In genomic region chr15:95503640-95504225, GRCh38 we compare ENCODE assay signal across 24 cellular contexts.
DNase-seq lines count a peak whose midpoint lies in the region; ATAC-seq and TF ChIP-seq lines count a peak whose summit lies in the region.
"Had no signal": no experiment of that assay in that cellular context is flagged by ENCODE, and none has a peak within 500 bp of the region (broad histone marks: within the 10 kb centered on the region; RNA-seq: fewer than 3 reads in every experiment).

No MANE protein-coding gene starts in this region.

- TF ChIP-seq POLR2A in esophagus muscularis mucosa (IDR thresholded peaks at IDR 0.05; ENCODE audit: low read depth), result no peak

- intact Hi-C loops in esophagus muscularis mucosa (cut with DNase I), result no loop called here

- H3K4ac ChIP-seq in mesendoderm (ENCODE audit: low read depth, low read length), result no peak overlapping the region

- no peaks in the 10 kb centered on the region for H3K27me3 ChIP-seq in mesendoderm (ENCODE audit: insufficient read depth, low read length, poor library complexity)
- H3K27me3 ChIP-seq in esophagus muscularis mucosa, result no peaks in the 10 kb centered on the region
- H3K27me3 ChIP-seq: BLaER1, gastrocnemius medialis, sigmoid colon, stomach, upper lobe of left lung had no signal

- H3K4me3 Mint-ChIP-seq in activated T-cell treated with anti-CD3 and anti-CD28 coated beads, Interleukin-2, amount 50 U/mL, for 4 hours, result no peak overlapping the region
- no peak overlapping the region for H3K4me3 Mint-ChIP-seq in stimulated activated naive B cell treated with anti-CD40 and anti-IgM and Interleukin-4, amounts not matched to agents 10 μg/mL and 1 μg/mL and 100 μg/mL, for 72 hours
- H3K4me3 Mint-ChIP-seq: naive B cell had no signal

- H3K9me3 Mint-ChIP-seq in activated T-cell treated with anti-CD3 and anti-CD28 coated beads, Interleukin-2, amount 50 U/mL, for 4 hours, result no peaks in the 10 kb centered on the region
- no peaks in the 10 kb centered on the region for H3K9me3 Mint-ChIP-seq in stimulated activated naive B cell treated with anti-CD40 and anti-IgM and Interleukin-4, amounts not matched to agents 10 μg/mL and 1 μg/mL and 100 μg/mL, for 72 hours

- no peak for TF ChIP-seq CTCF in esophagus muscularis mucosa (IDR thresholded peaks at IDR 0.05)

- H3K36me3 Mint-ChIP-seq in activated T-cell treated with anti-CD3 and anti-CD28 coated beads, Interleukin-2, amount 50 U/mL, for 4 hours (ENCODE audit: insufficient read depth), result no peaks in the 10 kb centered on the region
- no peaks in the 10 kb centered on the region for H3K36me3 Mint-ChIP-seq in stimulated activated naive B cell treated with anti-CD40 and anti-IgM and Interleukin-4, amounts not matched to agents 10 μg/mL and 1 μg/mL and 100 μg/mL, for 72 hours
- H3K36me3 Mint-ChIP-seq: naive B cell had no signal

- no peak overlapping the region for H4K8ac ChIP-seq in mesendoderm (ENCODE audit: low read depth, low read length)

- H3K79me2 ChIP-seq in mesendoderm (ENCODE audit: control insufficient read depth, insufficient read depth, low read length), result no peaks in the 10 kb centered on the region
- H3K79me2 ChIP-seq: parathyroid adenoma had no signal

- no peak overlapping the region for H4K5ac ChIP-seq in mesendoderm (ENCODE audit: low read length)

- H3K4me1 Mint-ChIP-seq in activated T-cell treated with anti-CD3 and anti-CD28 coated beads, Interleukin-2, amount 50 U/mL, for 4 hours (ENCODE audit: low read depth), result peaks cover 4% of the 10 kb centered on the region
- no peaks in the 10 kb centered on the region for H3K4me1 Mint-ChIP-seq in stimulated activated naive B cell treated with anti-CD40 and anti-IgM and Interleukin-4, amounts not matched to agents 10 μg/mL and 1 μg/mL and 100 μg/mL, for 72 hours
- H3K4me1 Mint-ChIP-seq: naive B cell had no signal

- H3K23ac ChIP-seq in mesendoderm (ENCODE audit: low read length), result no peak overlapping the region

- no peaks in the 10 kb centered on the region for H3K9me3 ChIP-seq in esophagus muscularis mucosa
- H3K9me3 ChIP-seq: A549, BLaER1, gastrocnemius medialis, sigmoid colon, stomach, upper lobe of left lung had no signal

- H3K9ac ChIP-seq in mesendoderm (ENCODE audit: low read length), result no peak overlapping the region
- H3K9ac ChIP-seq: BLaER1, parathyroid adenoma had no signal

- H3K36me3 ChIP-seq in mesendoderm (ENCODE audit: control insufficient read depth, insufficient read depth, low read length) (no peaks in the 10 kb centered on the region), esophagus muscularis mucosa (no peaks in the 10 kb centered on the region)
- H3K36me3 ChIP-seq: BLaER1, gastrocnemius medialis, sigmoid colon, stomach, upper lobe of left lung had no signal

- H3K18ac ChIP-seq in mesendoderm (ENCODE audit: low read length), result no peak overlapping the region

- no CpG with 5 or more reads among the region's 3 CpGs for WGBS in mesendoderm (ENCODE audit: extremely low coverage, insufficient coverage, low lambda C conversion rate)
- 98% methylated on average over 3 of the region's 3 CpGs for WGBS in esophagus muscularis mucosa

- no peak overlapping the region for H2BK15ac ChIP-seq in mesendoderm (replicated peaks; ENCODE audit: low read depth)

- no peak overlapping the region for H2BK120ac ChIP-seq in mesendoderm (ENCODE audit: low read depth, low read length)

- H3K27ac ChIP-seq in mesendoderm (ENCODE audit: low read depth, low read length), result no peak overlapping the region
- H3K27ac ChIP-seq in esophagus muscularis mucosa (replicated peaks in 1 of 4), result no peak overlapping the region
- H3K27ac ChIP-seq: A549, BLaER1, epithelial cell of prostate, gastrocnemius medialis, parathyroid adenoma, sigmoid colon, stomach, upper lobe of left lung had no signal

- no peak overlapping the region for H3K27ac Mint-ChIP-seq in stimulated activated naive B cell treated with anti-CD40 and anti-IgM and Interleukin-4, amounts not matched to agents 10 μg/mL and 1 μg/mL and 100 μg/mL, for 72 hours
- H3K27ac Mint-ChIP-seq: naive B cell had no signal

- no peaks in the 10 kb centered on the region for H3K27me3 Mint-ChIP-seq in activated T-cell treated with anti-CD3 and anti-CD28 coated beads, Interleukin-2, amount 50 U/mL, for 4 hours (ENCODE audit: low read depth)
- H3K27me3 Mint-ChIP-seq in stimulated activated naive B cell treated with anti-CD40 and anti-IgM and Interleukin-4, amounts not matched to agents 10 μg/mL and 1 μg/mL and 100 μg/mL, for 72 hours, result no peaks in the 10 kb centered on the region
- H3K27me3 Mint-ChIP-seq: naive B cell had no signal

- no peak overlapping the region for H3K4me2 ChIP-seq in mesendoderm (ENCODE audit: low read length)
- H3K4me2 ChIP-seq: A549, BLaER1 had no signal

- no peak overlapping the region for H2BK5ac ChIP-seq in mesendoderm (ENCODE audit: low read length)

- peak; percentile 43 to 80 for ATAC-seq in activated T-cell treated with anti-CD3 and anti-CD28 coated beads, Interleukin-2, amount 50 U/mL, for 4 hours
- peak; percentile 81 for ATAC-seq in GM19372 (IDR thresholded peaks at IDR 0.05; ENCODE audit: low read depth, unreplicated experiment)
- peak; percentile 91 for ATAC-seq in HG03432 (IDR thresholded peaks at IDR 0.05; ENCODE audit: unreplicated experiment)
- peak; percentile 14 to 39 for ATAC-seq in stimulated activated naive B cell treated with anti-CD40 and anti-IgM and Interleukin-4, amounts not matched to agents 10 μg/mL and 1 μg/mL and 100 μg/mL, for 72 hours (replicated peaks)
- no peak for ATAC-seq in HG03108 (IDR thresholded peaks at IDR 0.05; ENCODE audit: unreplicated experiment)
- ATAC-seq: A549, gastrocnemius medialis had no signal

- no peak for DNase-seq in activated T-cell treated with anti-CD3 and anti-CD28 coated beads, Interleukin-2, amount 50 U/mL, for 4 hours
- DNase-seq in activated T-cell treated with anti-CD3 and anti-CD28 coated beads, Interleukin-2, amount 50 U/mL, for 48 hours, result no peak
- DNase-seq in stimulated activated naive B cell treated with anti-CD40 and anti-IgM and Interleukin-4, amounts not matched to agents 10 μg/mL and 1 μg/mL and 100 μg/mL, for 72 hours, result no peak
- DNase-seq in mesendoderm, result no peak
- DNase-seq in esophagus muscularis mucosa (ENCODE audit: extremely low spot score), result no peak
- DNase-seq: activated gamma-delta T cell treated with Interleukin-2 at 50 U/mL for 16 hours; central memory CD4-positive, alpha-beta T cell; gastrocnemius medialis; KG1; MV-4-11; naive B cell; NCI-H1930; NCI-H446; sigmoid colon; stomach; T-helper 9 cell; upper lobe of left lung had no signal

- no peak overlapping the region for H3K4me3 ChIP-seq in mesendoderm (ENCODE audit: low read length)
- no peak overlapping the region for H3K4me3 ChIP-seq in esophagus muscularis mucosa
- H3K4me3 ChIP-seq: A549, BLaER1, gastrocnemius medialis, sigmoid colon, stomach, upper lobe of left lung had no signal

- no peak for TF ChIP-seq EP300 in esophagus muscularis mucosa (IDR thresholded peaks at IDR 0.05)

- H3K56ac ChIP-seq in mesendoderm (ENCODE audit: low read length), result no peak overlapping the region

- no peak overlapping the region for H2AK5ac ChIP-seq in mesendoderm (ENCODE audit: low read length)

- no peaks in the 10 kb centered on the region for H3K4me1 ChIP-seq in mesendoderm (ENCODE audit: control insufficient read depth, low read depth, low read length)
- no peaks in the 10 kb centered on the region for H3K4me1 ChIP-seq in esophagus muscularis mucosa
- H3K4me1 ChIP-seq: A549, BLaER1, gastrocnemius medialis, parathyroid adenoma, sigmoid colon, stomach, upper lobe of left lung had no signal

- no peaks in the 10 kb centered on the region for H3K79me1 ChIP-seq in mesendoderm (ENCODE audit: low read length)
